Comparison of ENCODE assay signal across 19 cellular contexts in the genomic region with DNA sequence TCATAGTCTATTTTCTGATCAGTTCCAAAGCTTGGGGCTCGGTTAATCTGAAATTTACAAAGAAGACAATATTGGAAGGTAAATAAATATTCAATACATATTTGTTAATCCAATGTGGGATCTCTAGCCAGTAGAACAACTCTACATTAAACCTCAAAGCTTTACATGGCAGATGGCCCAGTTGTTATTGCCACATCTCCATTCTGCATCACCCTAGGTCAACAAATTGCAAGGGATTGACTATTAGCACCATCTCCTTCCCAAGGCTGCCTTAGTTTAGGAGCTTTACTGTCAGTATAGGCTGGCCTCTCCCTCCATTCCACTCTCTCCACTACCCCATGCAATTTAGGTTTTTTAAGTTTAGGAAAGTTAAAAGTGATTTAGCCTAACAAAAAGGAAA.
A peak's percentile ranks its signal among the peaks of the same experiment; 100 is the strongest.
DNase-seq lines count a peak whose midpoint lies in the region; ATAC-seq and TF ChIP-seq lines count a peak whose summit lies in the region.
"Had no signal": no experiment of that assay in that cellular context is flagged by ENCODE, and none has a peak within 500 bp of the region (broad histone marks: within the 10 kb centered on the region; RNA-seq: fewer than 3 reads in every experiment).

No MANE protein-coding gene starts in this region.

- H3K27me3 ChIP-seq in dorsolateral prefrontal cortex: no peaks in the 10 kb centered on the region
- H3K27me3 ChIP-seq: ovary, SJSA1 had no signal

- no peak overlapping the region for H3K4me3 ChIP-seq in dorsolateral prefrontal cortex
- H3K4me3 ChIP-seq: K562, ovary, SJSA1, thoracic aorta had no signal

- DNase-seq in GM03348 (ENCODE audit: low spot score): peak; percentile 30
- peak; percentile 7 for DNase-seq in NCI-H460 (ENCODE audit: extremely low read depth, low read depth)
- DNase-seq in dorsolateral prefrontal cortex: no peak
- peak; percentile 16 for DNase-seq in renal cortical epithelial cell (ENCODE audit: low read depth)
- no peak for DNase-seq in NCI-H345 (lab: John Stamatoyannopoulos, UW)
- DNase-seq: activated CD4-positive, alpha-beta T cell treated with anti-CD3 and anti-CD28 coated beads for 1 hour; activated CD8-positive, alpha-beta memory T cell treated with anti-CD3 and anti-CD28 coated beads, Interleukin-2, amount 10 ng/mL, durations not matched to agents 7 days and 5 days; aorta; cortex of kidney; DMS153; NCI-H1105; ovary; small intestine had no signal

- H3K27ac ChIP-seq in dorsolateral prefrontal cortex: peak overlapping the region in 33 of 59 donors; percentile 2 to 83 (median 38)
- H3K27ac ChIP-seq: C4-2B, ovary, SJSA1, thoracic aorta had no signal

- no peak for TF ChIP-seq CTCF in dorsolateral prefrontal cortex (IDR thresholded peaks at IDR 0.05 in 54 of 56, conservative IDR thresholded peaks at IDR 0.05 in 2 of 56; ENCODE audit: low read depth in 1 of 56, partially characterized antibody in 56 of 56)

- intact Hi-C loops in dorsolateral prefrontal cortex (cut with DNase I): no loop called here

- no peak for ATAC-seq in GM18520 (IDR thresholded peaks at IDR 0.05; ENCODE audit: unreplicated experiment)
- no peak for ATAC-seq in HG02678 (IDR thresholded peaks at IDR 0.05; ENCODE audit: unreplicated experiment)
- ATAC-seq: activated CD8-positive, alpha-beta memory T cell treated with anti-CD3 and anti-CD28 coated beads, Interleukin-2, amount 10 ng/mL, durations not matched to agents 7 days and 5 days; K562 had no signal

Comparison
In these comparisons a context has a peak if more than half of its experiments do, and no peak if none do; other contexts are left out.
1. DNase-seq: peak in GM03348 (single experiment), NCI-H460 (single experiment) and renal cortical epithelial cell (single experiment); none in dorsolateral prefrontal cortex (0 of 10) and NCI-H345 (single experiment).